Comparison of ENCODE assay signal across 9 cellular contexts in the genomic region with DNA sequence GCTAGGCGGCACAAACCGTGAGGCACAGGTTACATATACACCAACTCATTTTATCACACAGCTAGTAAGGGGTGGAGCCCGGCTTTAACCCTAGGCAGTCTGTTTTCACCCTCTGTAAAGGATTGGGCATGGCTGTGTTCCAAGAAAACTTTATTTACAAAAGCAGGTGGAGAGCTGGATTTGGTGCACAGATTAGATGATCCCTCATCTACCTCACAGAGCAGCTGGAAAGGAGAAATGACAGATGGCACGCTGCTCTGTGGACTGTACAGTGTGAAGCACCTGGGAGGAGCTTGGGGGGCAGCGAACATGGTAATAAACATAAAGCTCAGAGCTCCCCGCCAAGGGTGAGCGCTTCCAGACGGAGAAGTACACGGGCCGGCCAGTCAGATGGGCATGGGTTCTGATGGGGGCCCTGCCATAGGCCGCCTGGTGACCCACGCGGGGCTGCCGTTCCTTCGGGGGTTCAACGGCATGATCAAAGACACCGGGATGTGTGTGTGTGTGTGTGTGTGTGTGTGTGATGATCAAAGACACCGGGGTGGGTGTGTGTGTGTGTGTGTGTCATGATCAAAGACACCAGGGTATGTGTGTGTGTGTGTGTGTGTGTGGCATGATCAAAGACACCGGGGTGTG. TPM values are rescaled to one million over a fixed set of nuclear protein-coding genes. Genes with fewer than 3 reads are reported as not detected.
DNase-seq lines count a peak whose midpoint lies in the region; ATAC-seq and TF ChIP-seq lines count a peak whose summit lies in the region.
"Had no signal": no experiment of that assay in that cellular context is flagged by ENCODE, and none has a peak within 500 bp of the region (broad histone marks: within the 10 kb centered on the region; RNA-seq: fewer than 3 reads in every experiment).

No MANE protein-coding gene starts in this region.

- no TSS peak for BruUV-seq in Panc1 (replicated peaks; lab: Mats Ljungman, UMichigan)

- H3K9me3 Mint-ChIP-seq in chondrocyte (ENCODE audit: low read depth), result no peaks in the 10 kb centered on the region

- ATAC-seq in Panc1 (peak; percentile 33), sciatic nerve (peak; percentile 10), HG02938 (IDR thresholded peaks at IDR 0.05; ENCODE audit: unreplicated experiment) (no peak), GM21423 (IDR thresholded peaks at IDR 0.05; ENCODE audit: unreplicated experiment) (no peak)

- H3K27me3 Mint-ChIP-seq in chondrocyte (ENCODE audit: low read depth), result no peaks in the 10 kb centered on the region

- H3K36me3 Mint-ChIP-seq in chondrocyte (ENCODE audit: low read depth), result no peaks in the 10 kb centered on the region

- POLR2A ChIA-PET in Panc1 (lab: Charles Lee), result interaction anchor here (0.6 kb wide), 2 partner anchors 114 to 291 kb away, joined by 3 to 9 read pairs; no protein-coding TSS in a partner anchor

- H3K9me3 ChIP-seq in Panc1 (ENCODE audit: control insufficient read depth, insufficient read depth, low read depth, low read length), result no peaks in the 10 kb centered on the region
- H3K9me3 ChIP-seq: ascending aorta had no signal

- H3K4me1 Mint-ChIP-seq in chondrocyte (ENCODE audit: low read depth), result peaks cover 11% of the 10 kb centered on the region

- TF ChIP-seq POLR2A in erythroblast (IDR thresholded peaks at IDR 0.05; ENCODE audit: low read length), result no peak

- CTCF ChIA-PET in Panc1 (lab: Charles Lee), result interaction anchor here (0.6 kb wide), 3 partner anchors 13 to 124 kb away, joined by 3 to 6 read pairs (median 5); no protein-coding TSS in a partner anchor

- peaks cover 6% of the 10 kb centered on the region for H3K36me3 ChIP-seq in Panc1 (ENCODE audit: control insufficient read depth, insufficient read depth, low read length)

- 0 out of 2 replicates have a peak, but pooled peaks cover 2% of the 10 kb centered on the region for H3K27me3 ChIP-seq in Panc1 (ENCODE audit: control insufficient read depth, insufficient read depth, low read length)
- H3K27me3 ChIP-seq: ascending aorta had no signal

- peak; percentile 46 for DNase-seq in LoVo (ENCODE audit: low spot score)
- no peak for DNase-seq in Panc1 (ENCODE audit: low read depth, low spot score)
- no peak for DNase-seq in chondrocyte (ENCODE audit: low spot score)
- DNase-seq in sciatic nerve (ENCODE audit: low spot score), result peak; percentile 58
- DNase-seq in inferior parietal cortex (ENCODE audit: extremely low spot score), result no peak
- DNase-seq in erythroblast (lab: John Stamatoyannopoulos, UW), result no peak

- H3K4me3 ChIP-seq in Panc1 (ENCODE audit: low read depth in 2 of 2, low read length in 2 of 2), result peak overlapping the region; percentile 95 to 98

- no peak for TF ChIP-seq CTCF in Panc1 (IDR thresholded peaks at IDR 0.05)
- TF ChIP-seq CTCF in chondrocyte (IDR thresholded peaks at IDR 0.05), result no peak

- in situ Hi-C loops in Panc1 (cut with HindIII; ENCODE audit: low pct_unique_long_range_greater_than_20kb, low sequenced_read_pairs), result no loop called here

- no peak overlapping the region for H3K27ac Mint-ChIP-seq in chondrocyte (ENCODE audit: unreplicated experiment)

- H3K27ac ChIP-seq in Panc1 (ENCODE audit: low read length), result 0 out of 2 replicates have a peak overlapping the region, but pooled peaks have one; percentile 20

- peaks cover 12% of the 10 kb centered on the region; the same call in 1 of the 2 replicates for H3K4me1 ChIP-seq in Panc1 (ENCODE audit: control insufficient read depth, insufficient read depth, low read length)

- intact Hi-C loops in Panc1 (cut with micrococcal nuclease; ENCODE audit: unreplicated experiment), result no loop called here
- intact Hi-C loops in sciatic nerve (cut with DNase I), result no loop called here

- peak overlapping the region; percentile 56 for H3K4me3 Mint-ChIP-seq in chondrocyte (ENCODE audit: unreplicated experiment)

RNA-seq across cellular contexts. Expression of a gene that starts 0.9 kb away (rescaled TPM):
- 16.8 TPM for total RNA-seq in Panc1 (2021; ENCODE audit: unreplicated experiment)
- polyA plus RNA-seq in Panc1 (2012; ENCODE audit: insufficient read length), result 13.3 TPM
- total RNA-seq in chondrocyte, result 6.8 to 7.8 TPM (median 7.0 TPM) in 3 replicates
- total RNA-seq in sciatic nerve, result 8.2 TPM
- total RNA-seq: ascending aorta had no signal

Comparison
In these comparisons a context has a peak if more than half of its experiments do, and no peak if none do; other contexts are left out.
1. DNase-seq: peak in LoVo (single experiment) and sciatic nerve (single experiment); none in Panc1 (single experiment), chondrocyte (single experiment), inferior parietal cortex (single experiment) and erythroblast (0 of 2).
2. ATAC-seq: peak in Panc1 (single experiment) and sciatic nerve (single experiment); none in HG02938 (single experiment) and GM21423 (single experiment).